In genomic region chr2:178280261-178280852, GRCh38 we compare ENCODE assay signal across 8 cellular contexts.
DNase-seq lines count a peak whose midpoint lies in the region; ATAC-seq and TF ChIP-seq lines count a peak whose summit lies in the region.

No MANE protein-coding gene starts in this region.

- peak; percentile 88 for ATAC-seq in GM18867 (IDR thresholded peaks at IDR 0.05; ENCODE audit: unreplicated experiment)
- peak; percentile 88 for ATAC-seq in HG03175 (IDR thresholded peaks at IDR 0.05; ENCODE audit: unreplicated experiment)
- ATAC-seq in PC-3, result peak; percentile 15; the same call in 1 of the 2 replicates
- no peak for ATAC-seq in lung (ENCODE audit: insufficient read depth, low FRiP score)
- peak; percentile 81 for ATAC-seq in aorta (ENCODE audit: low FRiP score)
- ATAC-seq in HG03196 (IDR thresholded peaks at IDR 0.05; ENCODE audit: unreplicated experiment), result no peak

- CTCF ChIA-PET in Calu3 (lab: Charles Lee) (no interaction called here), PC-3 (lab: Charles Lee) (interaction anchor here (0.7 kb wide), 1 partner anchor 1047 kb away, joined by 3 read pairs; no protein-coding TSS in a partner anchor)

- no peak overlapping the region for H3K4me2 ChIP-seq in PC-3 (ENCODE audit: low read length)

- H3K27me3 ChIP-seq in PC-3 (ENCODE audit: low read length) (no peaks in the 10 kb centered on the region), lung (ENCODE audit: control insufficient read depth, insufficient read depth) (no peaks in the 10 kb centered on the region), aorta (ENCODE audit: control insufficient read depth in 1 of 2, insufficient read depth in 2 of 2, low read length in 1 of 2) (no peaks in the 10 kb centered on the region)

- H3K4me3 ChIP-seq in PC-3 (ENCODE audit: low read length) (no peak overlapping the region), lung (no peak overlapping the region), aorta (ENCODE audit: low read length in 2 of 2) (no peak overlapping the region)

- H2AFZ ChIP-seq in PC-3 (ENCODE audit: low read length), result no peak overlapping the region

- peak; percentile 51 for TF ChIP-seq CTCF in Calu3 (IDR thresholded peaks at IDR 0.05; ENCODE audit: unreplicated experiment)
- peak; percentile 81 for TF ChIP-seq CTCF in PC-3 (conservative IDR thresholded peaks at IDR 0.05; ENCODE audit: low read depth, low read length)
- TF ChIP-seq CTCF in lung (IDR thresholded peaks at IDR 0.05; ENCODE audit: control extremely low read depth, extremely low read depth), result peak; percentile 76

- POLR2A ChIA-PET in PC-3 (lab: Charles Lee; ENCODE audit: unreplicated experiment), result no interaction called here

- H3K27ac ChIP-seq in PC-3 (ENCODE audit: low read length), result 0 out of 2 replicates have a peak overlapping the region, but pooled peaks have one; percentile 79
- no peak overlapping the region for H3K27ac ChIP-seq in lung (ENCODE audit: low read depth in 1 of 2, low read length in 1 of 2)
- no peak overlapping the region for H3K27ac ChIP-seq in aorta (ENCODE audit: low read depth in 1 of 2, low read length in 2 of 2)

- DNase-seq in Calu3, result peak; percentile 36
- peak; percentile 80 for DNase-seq in PC-3
- DNase-seq in cerebellar cortex (ENCODE audit: low spot score), result peak; percentile 18
- peak; percentile 47 for DNase-seq in lung (ENCODE audit: low spot score)
- DNase-seq in aorta, result no peak

- intact Hi-C loops in Calu3 (cut with micrococcal nuclease; ENCODE audit: unreplicated experiment) (loop anchor here (5.0 kb wide), 1 partner anchor 148 kb away; no protein-coding TSS in a partner anchor), PC-3 (cut with micrococcal nuclease) (loop anchor here (2.0 kb wide), 1 partner anchor 132 kb away; no protein-coding TSS in a partner anchor), aorta (cut with DNase I) (loop anchor here in 1 of 2 donors (5.0 kb wide), 1 partner anchor 148 kb away; no protein-coding TSS in a partner anchor)

- no peaks in the 10 kb centered on the region for H3K36me3 Mint-ChIP-seq in Calu3 (ENCODE audit: insufficient read depth, unreplicated experiment)

- H3K9me3 ChIP-seq in PC-3 (ENCODE audit: low read length) (no peaks in the 10 kb centered on the region), lung (ENCODE audit: control insufficient read depth in 2 of 2, insufficient read depth in 1 of 2, low read length in 1 of 2) (no peaks in the 10 kb centered on the region), aorta (ENCODE audit: control insufficient read depth, low read length) (no peaks in the 10 kb centered on the region)

- no peaks in the 10 kb centered on the region for H4K20me1 ChIP-seq in PC-3 (ENCODE audit: low read length)

- 40 to 50% methylated on average over 4 of the region's 4 CpGs for WGBS in lung, 2 donors
- 42 to 47% methylated on average over 4 of the region's 4 CpGs for WGBS in aorta, 2 donors

- BruUV-seq in Calu3 (replicated peaks; lab: Mats Ljungman, UMichigan), result no TSS peak
- BruUV-seq in PC-3 (replicated peaks; lab: Mats Ljungman, UMichigan), result no TSS peak

- peaks cover 31% of the 10 kb centered on the region for H3K4me1 Mint-ChIP-seq in Calu3 (ENCODE audit: low read depth, unreplicated experiment)

- H3K9ac ChIP-seq in PC-3 (ENCODE audit: low read length), result no peak overlapping the region

- no peaks in the 10 kb centered on the region for H3F3A ChIP-seq in PC-3 (ENCODE audit: low read length, unreplicated experiment)

- no peaks in the 10 kb centered on the region for H3K27me3 Mint-ChIP-seq in Calu3 (ENCODE audit: unreplicated experiment)

- no peaks in the 10 kb centered on the region for H3K79me2 ChIP-seq in PC-3 (ENCODE audit: low read length)

- no peaks in the 10 kb centered on the region for H3K9me3 Mint-ChIP-seq in Calu3 (ENCODE audit: low read depth, unreplicated experiment)

- H3K27ac Mint-ChIP-seq in Calu3 (ENCODE audit: unreplicated experiment), result no peak overlapping the region

- peaks cover 30% of the 10 kb centered on the region for H3K4me1 ChIP-seq in PC-3 (ENCODE audit: insufficient read depth, low read length)
- no peaks in the 10 kb centered on the region for H3K4me1 ChIP-seq in lung (ENCODE audit: control insufficient read depth in 2 of 2, insufficient read depth in 2 of 2, low read length in 2 of 2)
- no peaks in the 10 kb centered on the region for H3K4me1 ChIP-seq in aorta (ENCODE audit: control insufficient read depth in 1 of 2, insufficient read depth in 2 of 2, low read length in 2 of 2)

- no peaks in the 10 kb centered on the region for H3K36me3 ChIP-seq in PC-3 (ENCODE audit: low read depth, low read length)
- H3K36me3 ChIP-seq in lung (ENCODE audit: control insufficient read depth in 2 of 2, insufficient read depth in 2 of 2, low read length in 2 of 2), result no peaks in the 10 kb centered on the region
- no peaks in the 10 kb centered on the region for H3K36me3 ChIP-seq in aorta (ENCODE audit: control insufficient read depth in 1 of 2, insufficient read depth in 2 of 2, low read length in 1 of 2)

- no peaks in the 10 kb centered on the region for H3K9me2 ChIP-seq in PC-3 (replicated peaks; ENCODE audit: low read length)

- no peak overlapping the region for H3K4me3 Mint-ChIP-seq in Calu3 (ENCODE audit: low read depth, unreplicated experiment)

Comparison
In these comparisons a context has a peak if more than half of its experiments do, and no peak if none do; other contexts are left out.
1. DNase-seq: peak in Calu3 (single experiment), PC-3 (single experiment), cerebellar cortex (single experiment) and lung (single experiment); none in aorta (0 of 2).
2. ATAC-seq: peak in GM18867 (single experiment), HG03175 (single experiment), PC-3 (single experiment) and aorta (single experiment); none in lung (single experiment) and HG03196 (single experiment).
3. Peak in every context shown above with its lines, with median percentiles within 50 percentile points of each other: CTCF ChIP-seq.